In the genomic region with DNA sequence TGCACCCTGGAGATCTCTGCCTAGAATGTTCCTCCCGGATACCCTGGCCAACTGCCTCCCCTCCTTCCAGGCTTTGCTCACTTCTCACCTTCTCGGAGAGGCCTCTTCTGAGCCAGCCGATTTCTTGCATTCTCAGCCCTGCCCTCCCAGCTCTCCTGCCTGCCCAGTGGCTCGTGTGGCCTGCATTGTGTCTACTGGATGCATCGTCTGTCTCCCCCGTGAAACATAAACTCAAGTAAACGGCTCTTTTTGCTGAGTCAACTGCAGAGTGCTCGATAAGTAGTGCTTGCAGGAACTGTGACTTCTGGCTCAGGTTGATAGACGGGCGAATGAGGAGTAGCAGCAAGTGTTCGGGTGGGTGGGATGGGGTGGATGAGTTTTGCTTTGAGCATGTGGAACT, we compare ENCODE assay signal across 23 cellular contexts.
DNase-seq lines count a peak whose midpoint lies in the region; ATAC-seq, FAIRE-seq and TF ChIP-seq lines count a peak whose summit lies in the region.
"Had no signal": no experiment of that assay in that cellular context is flagged by ENCODE, and none has a peak within 500 bp of the region (broad histone marks: within the 10 kb centered on the region; RNA-seq: fewer than 3 reads in every experiment).

No MANE protein-coding gene starts in this region.

- H2AFZ ChIP-seq in HepG2 (ENCODE audit: low read length): no peak overlapping the region
- H2AFZ ChIP-seq: GM23338 had no signal

- no peak for DNase-seq in HepG2 (ENCODE audit: low spot score)
- no peak for DNase-seq in right lobe of liver
- no peak for DNase-seq in WTC11 (ENCODE audit: low spot score)
- peak; percentile 13 to 59 for DNase-seq in suprapubic skin (ENCODE audit: low spot score in 2 of 2)
- no peak for DNase-seq in NCI-H2227 (lab: John Stamatoyannopoulos, UW; ENCODE audit: unreplicated experiment)
- no peak for DNase-seq in chondrocyte (ENCODE audit: low spot score)
- DNase-seq: BE2C; CD8-positive, alpha-beta T cell; COR-L47; DMS153; DMS79 treated with DMSO at 0.1 percent for 48 hours; EL; H9 had no signal

- H4K20me1 ChIP-seq in HepG2 (ENCODE audit: insufficient read depth, low read length): no peaks in the 10 kb centered on the region

- FAIRE-seq in HepG2 (lab: Jason Lieb, UNC): no peak
- FAIRE-seq: A204.1, D721Med, G401.6, GM12891 had no signal

- no peak for TF ChIP-seq RAD21 in HepG2 (CRISPR knock-in tag; IDR thresholded peaks at IDR 0.05)

- no peak for ATAC-seq in HepG2
- no peak for ATAC-seq in right lobe of liver
- ATAC-seq in WTC11: no peak
- no peak for ATAC-seq in HG03039 (IDR thresholded peaks at IDR 0.05; ENCODE audit: unreplicated experiment)
- ATAC-seq: CD8-positive, alpha-beta T cell; GM23338 had no signal

- H3K27me3 ChIP-seq in HepG2 (ENCODE audit: control insufficient read depth in 1 of 2, insufficient read depth in 2 of 2, low read length in 2 of 2) (peaks cover 7 to 8% of the 10 kb centered on the region in 2 experiments; a peak in 3 of 5 replicates), right lobe of liver (no peaks in the 10 kb centered on the region), suprapubic skin (no peaks in the 10 kb centered on the region)
- H3K27me3 ChIP-seq: BE2C had no signal

- H3K4me3 Mint-ChIP-seq in WTC11 (no peak overlapping the region), nephron (no peak overlapping the region), chondrocyte (ENCODE audit: unreplicated experiment) (no peak overlapping the region)
- H3K4me3 Mint-ChIP-seq: CD8-positive, alpha-beta T cell; GM23338; H9; IgD-negative memory B cell had no signal

- H3K36me3 ChIP-seq in HepG2 (replicated peaks in 1 of 2; ENCODE audit: control insufficient read depth in 1 of 2, insufficient read depth in 2 of 2, low read length in 2 of 2): no peaks in the 10 kb centered on the region; a peak in 1 of 5 replicates
- H3K36me3 ChIP-seq in right lobe of liver: no peaks in the 10 kb centered on the region
- no peaks in the 10 kb centered on the region for H3K36me3 ChIP-seq in suprapubic skin

- in situ Hi-C loops in HepG2 (cut with HindIII; ENCODE audit: extremely low pct_ligation_motif_present, low pct_unique_long_range_greater_than_20kb): no loop called here

- H3K4me2 ChIP-seq in HepG2 (ENCODE audit: low read depth, low read length): no peak overlapping the region
- H3K4me2 ChIP-seq: GM23338 had no signal

- TF ChIP-seq POLR2A in HepG2 (IDR thresholded peaks at IDR 0.05; ENCODE audit: insufficient read depth in 1 of 2, low read depth in 2 of 2, low read length in 2 of 2) (no peak), right lobe of liver (IDR thresholded peaks at IDR 0.05) (no peak), suprapubic skin (IDR thresholded peaks at IDR 0.05) (no peak)

- no peaks in the 10 kb centered on the region for H3K4me1 Mint-ChIP-seq in WTC11
- peaks cover 19% of the 10 kb centered on the region for H3K4me1 Mint-ChIP-seq in nephron
- no peaks in the 10 kb centered on the region for H3K4me1 Mint-ChIP-seq in chondrocyte (ENCODE audit: low read depth)
- H3K4me1 Mint-ChIP-seq: GM23338 had no signal

- 92% methylated on average over 11 of the region's 11 CpGs for WGBS in HepG2 (ENCODE audit: low lambda C conversion rate)
- WGBS in right lobe of liver (ENCODE audit: insufficient coverage, low coverage, low lambda C conversion rate, missing lambda C conversion rate): 79% methylated on average over 9 of the region's 11 CpGs
- 88% methylated on average over 11 of the region's 11 CpGs for WGBS in suprapubic skin

- H3K27ac Mint-ChIP-seq in WTC11 (peak overlapping the region; percentile 20; the same call in 1 of the 2 replicates), nephron (peak overlapping the region in 2 of 3 experiments; percentile 10 to 21), chondrocyte (ENCODE audit: unreplicated experiment) (no peak overlapping the region)
- H3K27ac Mint-ChIP-seq: CD8-positive, alpha-beta T cell; GM23338; IgD-negative memory B cell had no signal

- CTCF ChIA-PET in HepG2 (lab: Yijun Ruan, JAX; ENCODE audit: low intra/inter-chr PET ratio, low total read pairs) (no interaction called here), WTC11 (lab: Charles Lee) (no interaction called here)

- POLR2A ChIA-PET in HepG2 (lab: Yijun Ruan, JAX): no interaction called here
- POLR2A ChIA-PET in WTC11 (lab: Charles Lee): no interaction called here

- intact Hi-C loops in HepG2 (cut with micrococcal nuclease; ENCODE audit: unreplicated experiment) (no loop called here), right lobe of liver (cut with DNase I) (no loop called here)

- H3K27me3 Mint-ChIP-seq in WTC11 (ENCODE audit: low read depth): no peaks in the 10 kb centered on the region
- no peaks in the 10 kb centered on the region for H3K27me3 Mint-ChIP-seq in nephron (ENCODE audit: low read depth)
- H3K27me3 Mint-ChIP-seq in chondrocyte (ENCODE audit: low read depth): no peaks in the 10 kb centered on the region
- H3K27me3 Mint-ChIP-seq: IgD-negative memory B cell had no signal

- H3K9me3 Mint-ChIP-seq in WTC11: no peaks in the 10 kb centered on the region
- no peaks in the 10 kb centered on the region for H3K9me3 Mint-ChIP-seq in nephron
- peaks cover 5% of the 10 kb centered on the region for H3K9me3 Mint-ChIP-seq in chondrocyte (ENCODE audit: low read depth)
- H3K9me3 Mint-ChIP-seq: CD8-positive, alpha-beta T cell; GM23338; H9; IgD-negative memory B cell had no signal

- TF ChIP-seq CTCF in HepG2 (CRISPR knock-in tag; IDR thresholded peaks at IDR 0.05): no peak
- no peak for TF ChIP-seq CTCF in right lobe of liver (IDR thresholded peaks at IDR 0.05)
- TF ChIP-seq CTCF in WTC11 (IDR thresholded peaks at IDR 0.05): no peak
- no peak for TF ChIP-seq CTCF in nephron (IDR thresholded peaks at IDR 0.05; ENCODE audit: unreplicated experiment in 3 of 3)
- TF ChIP-seq CTCF in suprapubic skin (IDR thresholded peaks at IDR 0.05): no peak
- no peak for TF ChIP-seq CTCF in chondrocyte (IDR thresholded peaks at IDR 0.05)

- H3K27ac ChIP-seq in HepG2 (ENCODE audit: extremely low read length, insufficient read depth, low read length): no peak overlapping the region
- no peak overlapping the region for H3K27ac ChIP-seq in right lobe of liver
- no peak overlapping the region for H3K27ac ChIP-seq in suprapubic skin
- H3K27ac ChIP-seq: C4-2B, HL-60 had no signal

- H3K9ac ChIP-seq in HepG2 (ENCODE audit: insufficient read depth, low read depth, low read length): no peak overlapping the region

- no peaks in the 10 kb centered on the region for H3K79me2 ChIP-seq in HepG2 (ENCODE audit: insufficient read depth, low read length)

- H3K4me3 ChIP-seq in HepG2 (replicated peaks in 1 of 3; ENCODE audit: insufficient read depth in 1 of 3, low read depth in 2 of 3, low read length in 3 of 3): no peak overlapping the region
- H3K4me3 ChIP-seq in right lobe of liver: no peak overlapping the region
- no peak overlapping the region for H3K4me3 ChIP-seq in suprapubic skin
- H3K4me3 ChIP-seq: GM23338 had no signal

- BruUV-seq in HepG2 (replicated peaks; lab: Mats Ljungman, UMichigan): no TSS peak

- TF ChIP-seq EP300 in HepG2 (IDR thresholded peaks at IDR 0.05; ENCODE audit: low read depth in 2 of 2, low read length in 2 of 2): no peak
- TF ChIP-seq EP300 in HepG2 (CRISPR knock-in tag; IDR thresholded peaks at IDR 0.05; ENCODE audit: borderline replicate concordance): no peak
- TF ChIP-seq EP300 in suprapubic skin (IDR thresholded peaks at IDR 0.05): no peak

- H3K4me1 ChIP-seq in HepG2 (ENCODE audit: insufficient read depth, low read length): no peaks in the 10 kb centered on the region
- no peaks in the 10 kb centered on the region for H3K4me1 ChIP-seq in right lobe of liver
- H3K4me1 ChIP-seq in suprapubic skin: no peaks in the 10 kb centered on the region

- H3K9me3 ChIP-seq in HepG2 (ENCODE audit: low read length) (no peaks in the 10 kb centered on the region), right lobe of liver (no peaks in the 10 kb centered on the region), suprapubic skin (no peaks in the 10 kb centered on the region)
- H3K9me3 ChIP-seq: BE2C had no signal

- peaks cover 3% of the 10 kb centered on the region for H3K36me3 Mint-ChIP-seq in WTC11
- peaks cover 15% of the 10 kb centered on the region for H3K36me3 Mint-ChIP-seq in nephron (ENCODE audit: low read depth)
- peaks cover 9% of the 10 kb centered on the region for H3K36me3 Mint-ChIP-seq in chondrocyte (ENCODE audit: low read depth)

TF ChIP-seq in HepG2, 621 proteins besides CTCF, POLR2A, EP300 and RAD21 (continues in another document):
- TF ChIP-seq ZNF274 (CRISPR knock-in tag; IDR thresholded peaks at IDR 0.05) (no peak), SALL1 (CRISPR knock-in tag; IDR thresholded peaks at IDR 0.05) (no peak), ZNF230 (CRISPR knock-in tag; IDR thresholded peaks at IDR 0.05) (no peak), MAFK (conservative IDR thresholded peaks at IDR 0.05 in 1 of 2, IDR thresholded peaks at IDR 0.05 in 1 of 2; ENCODE audit: low read length in 2 of 2) (peak; percentile 78)
- TF ChIP-seq, protein P1, sequence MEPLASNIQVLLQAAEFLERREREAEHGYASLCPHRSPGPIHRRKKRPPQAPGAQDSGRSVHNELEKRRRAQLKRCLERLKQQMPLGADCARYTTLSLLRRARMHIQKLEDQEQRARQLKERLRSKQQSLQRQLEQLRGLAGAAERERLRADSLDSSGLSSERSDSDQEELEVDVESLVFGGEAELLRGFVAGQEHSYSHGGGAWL (CRISPR knock-in tag; IDR thresholded peaks at IDR 0.05): no peak

TF ChIP-seq in WTC11, 78 proteins besides CTCF, POLR2A, EP300 and RAD21:
- no peak for TF ChIP-seq HMGA2 (CRISPR knock-in tag; IDR thresholded peaks at IDR 0.05)
- no peak for TF ChIP-seq JUN (CRISPR knock-in tag; IDR thresholded peaks at IDR 0.05)
- no peak for TF ChIP-seq TEAD1 (CRISPR knock-in tag; IDR thresholded peaks at IDR 0.05)
- TF ChIP-seq, protein P2, sequence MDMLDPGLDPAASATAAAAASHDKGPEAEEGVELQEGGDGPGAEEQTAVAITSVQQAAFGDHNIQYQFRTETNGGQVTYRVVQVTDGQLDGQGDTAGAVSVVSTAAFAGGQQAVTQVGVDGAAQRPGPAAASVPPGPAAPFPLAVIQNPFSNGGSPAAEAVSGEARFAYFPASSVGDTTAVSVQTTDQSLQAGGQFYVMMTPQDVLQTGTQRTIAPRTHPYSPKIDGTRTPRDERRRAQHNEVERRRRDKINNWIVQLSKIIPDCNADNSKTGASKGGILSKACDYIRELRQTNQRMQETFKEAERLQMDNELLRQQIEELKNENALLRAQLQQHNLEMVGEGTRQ (CRISPR knock-in tag; IDR thresholded peaks at IDR 0.05): no peak

Comparison
In these comparisons a context has a peak if more than half of its experiments do, and no peak if none do; other contexts are left out.
1. DNase-seq: peak in suprapubic skin (2 of 2); none in HepG2 (single experiment), right lobe of liver (0 of 3), WTC11 (single experiment), NCI-H2227 (single experiment) and chondrocyte (single experiment).